Comparison of ENCODE assay signal across 13 cellular contexts in genomic region chr15:60375255-60375809, GRCh38. TPM values are rescaled to one million over a fixed set of nuclear protein-coding genes. Genes with fewer than 3 reads are reported as not detected.
DNase-seq lines count a peak whose midpoint lies in the region; ATAC-seq, FAIRE-seq and TF ChIP-seq lines count a peak whose summit lies in the region.
"Had no signal": no experiment of that assay in that cellular context is flagged by ENCODE, and none has a peak within 500 bp of the region (broad histone marks: within the 10 kb centered on the region; RNA-seq: fewer than 3 reads in every experiment).

No MANE protein-coding gene starts in this region.

- TF ChIP-seq CTCF in A549 (IDR thresholded peaks at IDR 0.05) (peak; percentile 6; the same call in 2 of the 3 replicates), coronary artery (IDR thresholded peaks at IDR 0.05) (no peak), osteocyte (IDR thresholded peaks at IDR 0.05) (no peak)

- H3K4me3 Mint-ChIP-seq in osteocyte (ENCODE audit: unreplicated experiment): peak overlapping the region; percentile 36
- H3K4me3 Mint-ChIP-seq: naive thymus-derived CD4-positive, alpha-beta T cell had no signal

- CTCF ChIA-PET in A549 (lab: Yijun Ruan, JAX): interaction anchor here (1.0 to 11.8 kb wide), 13 partner anchors 8 to 142 kb away, joined by 3 to 174 read pairs (median 6); partner anchors contain the start of genes ANXA2 and ICE2

- peaks cover 55% of the 10 kb centered on the region for H3K36me3 Mint-ChIP-seq in osteocyte (ENCODE audit: unreplicated experiment)

- POLR2A ChIA-PET in A549 (lab: Yijun Ruan, JAX): interaction anchor here (0.7 to 5.1 kb wide), 13 partner anchors 8 to 1618 kb away, joined by 3 to 152 read pairs (median 6); partner anchors contain the start of gene ANXA2

- DNase-seq in A549 (ENCODE audit: low read depth in 1 of 2, low spot score in 1 of 2): no peak
- DNase-seq in NCI-H1694 (lab: John Stamatoyannopoulos, UW): peak; percentile 48
- no peak for DNase-seq in coronary artery (ENCODE audit: low spot score)
- DNase-seq in osteocyte (ENCODE audit: extremely low spot score, unreplicated experiment): no peak
- DNase-seq in central memory CD4-positive, alpha-beta T cell: no peak
- no peak for DNase-seq in mesenteric fat pad (ENCODE audit: low spot score)
- DNase-seq in AML-193 (lab: John Stamatoyannopoulos, UW): no peak
- DNase-seq in GM12891 (ENCODE audit: insufficient read length, low spot score): no peak
- DNase-seq: naive thymus-derived CD4-positive, alpha-beta T cell; NCI-H524 treated with DMSO at 0.1 percent for 48 hours; T-helper 2 cell had no signal

- ATAC-seq in A549: no peak
- ATAC-seq: naive thymus-derived CD4-positive, alpha-beta T cell had no signal

- TF ChIP-seq RAD21 in A549 (conservative IDR thresholded peaks at IDR 0.05 in 1 of 2, IDR thresholded peaks at IDR 0.05 in 1 of 2): no peak

- H3K27ac ChIP-seq in A549 (peak overlapping the region; percentile 90), coronary artery (peak overlapping the region; percentile 89 to 90)
- H3K27ac ChIP-seq: BLaER1 had no signal

- FAIRE-seq in A549 (lab: Jason Lieb, UNC) (no peak), GM12891 (lab: Jason Lieb, UNC) (no peak)
- FAIRE-seq: bronchial epithelial cell had no signal

- H3K27me3 Mint-ChIP-seq in osteocyte (ENCODE audit: unreplicated experiment): no peaks in the 10 kb centered on the region
- H3K27me3 Mint-ChIP-seq: naive thymus-derived CD4-positive, alpha-beta T cell had no signal

- H3K4me1 Mint-ChIP-seq in osteocyte (ENCODE audit: unreplicated experiment): peaks cover 97% of the 10 kb centered on the region

- peaks cover 95% of the 10 kb centered on the region for H3K4me1 ChIP-seq in A549
- H3K4me1 ChIP-seq: BLaER1 had no signal

- 9% methylated on average over 6 of the region's 6 CpGs for WGBS in A549 (ENCODE audit: missing lambda C conversion rate)

- peak overlapping the region; percentile 99 for H3K27ac Mint-ChIP-seq in osteocyte (ENCODE audit: unreplicated experiment)

- no peaks in the 10 kb centered on the region for H3K9me3 ChIP-seq in A549
- H3K9me3 ChIP-seq: BLaER1 had no signal

- TF ChIP-seq EP300 in A549 (IDR thresholded peaks at IDR 0.05): no peak

- no peaks in the 10 kb centered on the region for H3K9me3 Mint-ChIP-seq in osteocyte (ENCODE audit: unreplicated experiment)
- H3K9me3 Mint-ChIP-seq: naive thymus-derived CD4-positive, alpha-beta T cell had no signal

- peak overlapping the region; percentile 94 for H3K4me2 ChIP-seq in A549
- H3K4me2 ChIP-seq: BLaER1 had no signal

- TF ChIP-seq POLR2A in A549 (IDR thresholded peaks at IDR 0.05; ENCODE audit: low read length): no peak
- TF ChIP-seq POLR2A in GM12891 (IDR thresholded peaks at IDR 0.05; ENCODE audit: low read depth, low read length): no peak

- H3K4me3 ChIP-seq in A549 (peak overlapping the region; percentile 4; the same call in 1 of the 3 replicates), coronary artery (no peak overlapping the region)
- H3K4me3 ChIP-seq: BLaER1 had no signal

TF ChIP-seq in A549, 52 proteins besides CTCF, POLR2A, EP300 and RAD21 (continues in another document):
- TF ChIP-seq ZFP36 (IDR thresholded peaks at IDR 0.05; ENCODE audit: borderline replicate concordance, partially characterized antibody): no peak
- peak; percentile 77 for TF ChIP-seq ZNF302 (CRISPR knock-in tag; IDR thresholded peaks at IDR 0.05)
- peak; percentile 61; the same call in 1 of the 2 replicates for TF ChIP-seq HEYL (CRISPR knock-in tag; IDR thresholded peaks at IDR 0.05)
- TF ChIP-seq SREBF2 (IDR thresholded peaks at IDR 0.05): no peak
- no peak for TF ChIP-seq NR3C1 (IDR thresholded peaks at IDR 0.05)
- TF ChIP-seq NFE2L2 (conservative IDR thresholded peaks at IDR 0.05; ENCODE audit: low read length): no peak
- TF ChIP-seq CHD4 (IDR thresholded peaks at IDR 0.05; ENCODE audit: borderline replicate concordance): no peak
- TF ChIP-seq REST (IDR thresholded peaks at IDR 0.05): no peak
- TF ChIP-seq KDM5A (IDR thresholded peaks at IDR 0.05): no peak
- no peak for TF ChIP-seq USF2 (IDR thresholded peaks at IDR 0.05)

TF ChIP-seq in GM12891, 5 proteins besides CTCF, POLR2A, EP300 and RAD21:
- TF ChIP-seq POU2F2 (IDR thresholded peaks at IDR 0.05; ENCODE audit: low read depth, low read length): no peak
- TF ChIP-seq TAF1 (IDR thresholded peaks at IDR 0.05; ENCODE audit: low read depth, low read length): no peak
- no peak for TF ChIP-seq POLR2AphosphoS5 (IDR thresholded peaks at IDR 0.05; ENCODE audit: low read depth, low read length)
- TF ChIP-seq SPI1 (IDR thresholded peaks at IDR 0.05; ENCODE audit: low read depth, low read length): no peak
- no peak for TF ChIP-seq PAX5 (IDR thresholded peaks at IDR 0.05; ENCODE audit: insufficient read depth, low read length, severe bottlenecking)

RNA-seq across cellular contexts. Expression of gene ANXA2, which starts 22.5 kb away (rescaled TPM):
- polyA plus RNA-seq in A549 (2011; rRNA removed) (5,725 and 5,746 TPM in 2 replicates), A549 (2017; fragmentation: RNase III; extraction: RNeasy Plus Mini Kit Qiagen cat#74134 plus additional on column Dnase treatment) (4,707 to 5,021 TPM (median 4,900 TPM) in 3 replicates)
- 4,340 and 4,409 TPM in 2 replicates for polyA plus RNA-seq in A549 (2012; cell fraction: cytosol; rRNA removed)
- 2,599 and 4,127 TPM in 2 replicates for polyA plus RNA-seq in A549 (2012; cell fraction: nucleus; rRNA removed)
- 4,094 and 4,183 TPM in 2 replicates for polyA minus RNA-seq in A549 (2011; rRNA and poly(A)+ RNA removed)
- total RNA-seq in osteocyte (2,961 and 3,149 TPM in 2 replicates), mesenteric fat pad (1,205 TPM)
- polyA plus RNA-seq in GM12891 (2012; ENCODE audit: low read depth, missing spikeins): 59.1 TPM
